17 cellular contexts compared by ENCODE assay signal in the genomic region with DNA sequence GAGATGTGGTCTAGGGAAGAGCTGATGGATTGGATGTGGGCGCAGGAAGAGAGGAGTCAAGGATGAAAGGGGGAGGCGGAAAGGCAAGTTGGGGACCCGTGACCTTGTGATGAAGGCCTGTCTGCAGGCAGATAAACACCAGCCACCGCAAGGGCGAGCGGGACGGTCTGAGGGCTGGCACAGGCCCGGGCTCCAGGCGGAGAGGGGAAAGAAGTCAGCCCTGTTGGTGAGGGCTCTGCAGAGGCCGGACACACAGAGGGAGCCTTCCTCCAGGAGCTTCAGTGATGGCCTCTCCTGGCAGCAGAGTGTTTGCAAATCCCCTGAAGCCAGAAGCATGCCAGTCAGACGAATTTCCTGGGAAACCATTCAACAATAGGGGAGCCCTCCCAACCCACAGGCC.
"Had no signal": no experiment of that assay in that cellular context is flagged by ENCODE, and none has a peak within 500 bp of the region (broad histone marks: within the 10 kb centered on the region; RNA-seq: fewer than 3 reads in every experiment).

No MANE protein-coding gene starts in this region.

- H3K9me3 Mint-ChIP-seq: immature natural killer cell had no signal

- H3K27me3 ChIP-seq: gastrocnemius medialis, ovary, right atrium auricular region, testis, tibial nerve, vagina had no signal

- H3K36me3 ChIP-seq: gastrocnemius medialis, ovary, right atrium auricular region, tibial nerve, upper lobe of right lung, vagina had no signal

- DNase-seq: effector CD4-positive, alpha-beta T cell; gastrocnemius medialis; glutamatergic neuron; immature natural killer cell; naive thymus-derived CD8-positive, alpha-beta T cell; ovary; small intestine; stimulated activated CD4-positive, alpha-beta T cell treated with anti-CD3 and anti-CD28 coated beads, Interleukin-2, amount 100 ng/mL, for 48 hours; stimulated activated naive CD8-positive, alpha-beta T cell treated with anti-CD3 and anti-CD28 coated beads, Interleukin-15, amount 100 ng/mL, for 72 hours; testis; upper lobe of right lung had no signal

- H3K4me1 ChIP-seq: gastrocnemius medialis, right atrium auricular region, testis, tibial nerve, upper lobe of right lung, vagina had no signal

- H3K27ac ChIP-seq: coronary artery, gastrocnemius medialis, ovary, right atrium auricular region, testis, tibial nerve, upper lobe of right lung, vagina had no signal

- FAIRE-seq: keratinocyte, small intestine had no signal

- H3K9me3 ChIP-seq: gastrocnemius medialis, ovary, right atrium auricular region, testis, upper lobe of right lung, vagina had no signal

- H3K4me3 Mint-ChIP-seq: immature natural killer cell; naive thymus-derived CD8-positive, alpha-beta T cell; stimulated activated naive CD8-positive, alpha-beta T cell treated with anti-CD3 and anti-CD28 coated beads, Interleukin-15, amount 100 ng/mL, for 72 hours had no signal

- H3K4me3 ChIP-seq: coronary artery, gastrocnemius medialis, ovary, right atrium auricular region, testis, tibial nerve, upper lobe of right lung, vagina had no signal

- ATAC-seq: esophagus mucosa; gastrocnemius medialis; naive thymus-derived CD8-positive, alpha-beta T cell; stimulated activated naive CD8-positive, alpha-beta T cell treated with anti-CD3 and anti-CD28 coated beads, Interleukin-15, amount 100 ng/mL, for 72 hours; upper lobe of right lung had no signal
